Comparison of ENCODE assay signal across 1 cellular context in the genomic region with DNA sequence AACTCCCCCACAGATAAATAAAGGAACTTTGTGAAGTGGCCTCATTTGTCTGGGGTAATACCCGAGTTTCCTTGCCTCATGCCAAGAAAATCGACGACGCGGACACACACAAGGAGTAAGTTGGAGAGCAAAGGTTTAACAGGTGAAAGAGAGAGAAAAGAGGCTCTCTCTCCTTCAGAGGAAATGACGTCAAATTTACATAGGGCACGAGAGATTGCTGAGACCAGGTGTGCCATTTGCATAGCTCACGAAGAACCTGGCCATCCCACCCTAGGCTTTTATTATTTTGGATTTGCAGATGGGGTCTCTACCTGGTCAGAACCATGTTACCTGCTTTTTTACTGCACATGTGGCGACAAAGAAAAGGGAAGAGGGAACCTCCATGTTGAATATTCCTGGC.
TF ChIP-seq lines count a peak whose summit lies in the region.

No MANE protein-coding gene starts in this region.

TF ChIP-seq in HepG2, 621 proteins besides CTCF, POLR2A, EP300 and RAD21 (continued from another document):
- TF ChIP-seq, protein P1, sequence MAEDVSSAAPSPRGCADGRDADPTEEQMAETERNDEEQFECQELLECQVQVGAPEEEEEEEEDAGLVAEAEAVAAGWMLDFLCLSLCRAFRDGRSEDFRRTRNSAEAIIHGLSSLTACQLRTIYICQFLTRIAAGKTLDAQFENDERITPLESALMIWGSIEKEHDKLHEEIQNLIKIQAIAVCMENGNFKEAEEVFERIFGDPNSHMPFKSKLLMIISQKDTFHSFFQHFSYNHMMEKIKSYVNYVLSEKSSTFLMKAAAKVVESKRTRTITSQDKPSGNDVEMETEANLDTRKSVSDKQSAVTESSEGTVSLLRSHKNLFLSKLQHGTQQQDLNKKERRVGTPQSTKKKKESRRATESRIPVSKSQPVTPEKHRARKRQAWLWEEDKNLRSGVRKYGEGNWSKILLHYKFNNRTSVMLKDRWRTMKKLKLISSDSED (CRISPR knock-in tag; IDR thresholded peaks at IDR 0.05), result no peak
- no peak for TF ChIP-seq GABPA (IDR thresholded peaks at IDR 0.05; ENCODE audit: low read depth, low read length)
- peak; percentile 46; the same call in 1 of the 2 replicates for TF ChIP-seq GABPA (CRISPR knock-in tag; IDR thresholded peaks at IDR 0.05; ENCODE audit: low read depth)
- TF ChIP-seq HOXA9 (CRISPR knock-in tag; IDR thresholded peaks at IDR 0.05; ENCODE audit: borderline replicate concordance), result no peak
- no peak for TF ChIP-seq NFKBIZ (CRISPR knock-in tag; IDR thresholded peaks at IDR 0.05)
